In the genomic region with DNA sequence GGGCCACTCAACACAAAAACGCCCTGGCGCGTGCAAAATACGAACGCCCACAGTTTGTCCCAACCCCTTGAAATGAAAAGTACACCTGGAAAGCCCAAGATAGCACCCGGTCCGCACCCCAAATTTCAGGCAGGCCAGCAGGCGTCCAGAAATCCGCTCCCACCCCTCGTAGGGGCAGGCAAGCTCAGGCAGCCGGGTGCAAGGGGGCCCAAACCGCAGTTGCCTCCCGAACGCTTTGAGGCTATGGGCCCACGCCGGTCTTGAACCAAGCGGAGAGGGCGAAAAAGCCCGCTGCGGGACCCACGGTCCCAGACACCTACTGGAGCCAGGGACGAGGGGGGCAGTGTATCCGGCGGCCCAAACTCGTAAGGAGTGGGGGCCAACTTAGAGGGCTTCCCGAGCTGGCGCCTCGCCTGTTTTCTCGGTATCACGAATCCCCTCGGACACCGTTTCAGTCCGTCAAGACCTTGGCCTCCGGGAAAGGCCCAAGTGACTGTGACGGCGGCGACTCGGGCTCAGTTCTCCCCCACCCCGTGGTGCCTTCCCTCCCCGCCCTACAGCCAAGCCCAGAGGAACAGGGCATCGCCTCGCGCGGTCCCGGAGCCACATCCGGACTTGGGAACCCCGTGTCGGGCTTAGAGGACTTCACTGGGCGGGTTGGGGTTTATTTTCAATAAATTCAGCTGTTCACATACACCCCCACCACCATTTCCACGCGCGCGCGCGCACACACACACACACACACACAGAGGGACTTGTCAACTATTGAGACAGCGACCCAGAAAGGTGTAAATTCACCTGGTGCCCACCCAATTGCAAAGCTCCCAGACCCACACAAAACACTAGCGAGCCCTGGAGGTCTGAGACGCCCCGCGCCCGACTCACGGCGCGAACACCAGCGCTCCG, we compare ENCODE assay signal across 8 cellular contexts. TPM values are rescaled to one million over a fixed set of nuclear protein-coding genes. Genes with fewer than 3 reads are reported as not detected.
A peak's percentile ranks its signal among the peaks of the same experiment; 100 is the strongest.
DNase-seq lines count a peak whose midpoint lies in the region; ATAC-seq and TF ChIP-seq lines count a peak whose summit lies in the region.

No MANE protein-coding gene starts in this region.

- ATAC-seq in IMR-90 (ENCODE audit: low read depth) (no peak), GM19397 (IDR thresholded peaks at IDR 0.05; ENCODE audit: unreplicated experiment) (no peak), HG03039 (IDR thresholded peaks at IDR 0.05; ENCODE audit: unreplicated experiment) (no peak)
- ATAC-seq in naive thymus-derived CD8-positive, alpha-beta T cell, result no peak

- peak overlapping the region; percentile 95 for H2AFZ ChIP-seq in IMR-90 (replicated peaks; ENCODE audit: low read length, poor library complexity)

- CTCF ChIA-PET in AG04450 (lab: Charles Lee) (interaction anchor here (1.0 to 2.6 kb wide), 5 partner anchors 7 to 1149 kb away, joined by 3 to 9 read pairs (median 7); no protein-coding TSS in a partner anchor), IMR-90 (lab: Yijun Ruan, JAX) (interaction anchor here (0.5 kb wide), 1 partner anchor 16 kb away, joined by 5 read pairs; no protein-coding TSS in a partner anchor)

- H3K27ac ChIP-seq in AG04450 (ENCODE audit: low read depth, low read length), result no peak overlapping the region
- no peak overlapping the region for H3K27ac ChIP-seq in IMR-90 (ENCODE audit: insufficient read depth, low read length)

- no peaks in the 10 kb centered on the region for H3K9me1 ChIP-seq in IMR-90 (ENCODE audit: insufficient read depth, low read length)

- H3K4me3 Mint-ChIP-seq in dendritic cell treated with granulocyte-macrophage colony-stimulating factor and Interleukin-4, amounts not matched to agents 40 ng/mL and 50 ng/mL, for 4 days, result peak overlapping the region; percentile 74
- H3K4me3 Mint-ChIP-seq in naive thymus-derived CD8-positive, alpha-beta T cell, result peak overlapping the region in 9 of 10 donors; percentile 12 to 71 (median 50)

- no peak overlapping the region for H3K56ac ChIP-seq in IMR-90 (ENCODE audit: extremely low read depth, insufficient read depth, low read length)

- no peak overlapping the region for H3K27ac Mint-ChIP-seq in dendritic cell treated with granulocyte-macrophage colony-stimulating factor and Interleukin-4, amounts not matched to agents 40 ng/mL and 50 ng/mL, for 4 days
- no peak overlapping the region for H3K27ac Mint-ChIP-seq in naive thymus-derived CD8-positive, alpha-beta T cell

- peaks cover 9% of the 10 kb centered on the region for H3K9me3 Mint-ChIP-seq in dendritic cell treated with granulocyte-macrophage colony-stimulating factor and Interleukin-4, amounts not matched to agents 40 ng/mL and 50 ng/mL, for 4 days
- H3K9me3 Mint-ChIP-seq in naive thymus-derived CD8-positive, alpha-beta T cell, result peaks cover 0 to 39% (median 17%) of the 10 kb centered on the region in 9 donors

- no peak overlapping the region for H4K91ac ChIP-seq in IMR-90 (ENCODE audit: insufficient read depth, low read depth, low read length)

- no peak overlapping the region; the same call in 1 of the 2 replicates for H2BK120ac ChIP-seq in IMR-90 (ENCODE audit: low read depth, low read length)

- WGBS in IMR-90 (ENCODE audit: extremely low coverage in 2 of 2, insufficient read length in 1 of 2), 2 experiments, result 7% methylated on average over 6 of the region's 66 CpGs; no CpG with 5 or more reads in 1 of the 2 experiments

- DNase-seq in AG04450 (ENCODE audit: low read depth, low spot score) (no peak), IMR-90 (no peak), NOMO-1 treated with dmso at 0.1 percent for 144 hours (lab: John Stamatoyannopoulos, UW; ENCODE audit: unreplicated experiment) (no peak)
- no peak for DNase-seq in naive thymus-derived CD8-positive, alpha-beta T cell
- no peak for DNase-seq in effector CD4-positive, alpha-beta T cell

- TF ChIP-seq CTCF in AG04450 (IDR thresholded peaks at IDR 0.05; ENCODE audit: low read depth, low read length) (no peak), IMR-90 (conservative IDR thresholded peaks at IDR 0.05; ENCODE audit: low read depth, low read length) (no peak)

- no peak overlapping the region for H3K23ac ChIP-seq in IMR-90 (ENCODE audit: low read depth, low read length)

- peak overlapping the region; percentile 54 for H3K4me2 ChIP-seq in IMR-90 (ENCODE audit: low read depth, low read length)

- H3K9ac ChIP-seq in IMR-90 (ENCODE audit: low read depth, low read length), result no peak overlapping the region

- H3K36me3 ChIP-seq in IMR-90 (ENCODE audit: control insufficient read depth, insufficient read depth, low read length), result no peaks in the 10 kb centered on the region

- H3K4me3 ChIP-seq in AG04450 (ENCODE audit: low read depth, low read length), result peak overlapping the region; percentile 61
- H3K4me3 ChIP-seq in IMR-90 (ENCODE audit: insufficient read depth, low read depth, low read length), result peak overlapping the region; percentile 28

- no peak for TF ChIP-seq POLR2A in IMR-90 (IDR thresholded peaks at IDR 0.05; ENCODE audit: low read depth, low read length)

- no peak overlapping the region for H4K5ac ChIP-seq in IMR-90 (ENCODE audit: low read depth, low read length)

- intact Hi-C loops in IMR-90 (cut with micrococcal nuclease), result no loop called here
- intact Hi-C loops in dendritic cell treated with granulocyte-macrophage colony-stimulating factor and Interleukin-4, amounts not matched to agents 40 ng/mL and 50 ng/mL, for 4 days (cut with micrococcal nuclease), result no loop called here

- H3K4me1 ChIP-seq in IMR-90 (ENCODE audit: control insufficient read depth, insufficient read depth, low read length), result no peaks in the 10 kb centered on the region

- no peak overlapping the region for H2BK20ac ChIP-seq in IMR-90 (ENCODE audit: low read depth, low read length)

- H3K79me1 ChIP-seq in IMR-90 (ENCODE audit: low read depth in 1 of 2, low read length in 2 of 2), result no peaks in the 10 kb centered on the region

- no peak overlapping the region for H2AK5ac ChIP-seq in IMR-90 (ENCODE audit: low read depth, low read length)

- H3K27me3 ChIP-seq in AG04450 (ENCODE audit: control insufficient read depth, insufficient read depth, low read length), result peaks cover 71% of the 10 kb centered on the region
- H3K27me3 ChIP-seq in IMR-90 (ENCODE audit: control insufficient read depth, insufficient read depth, low read length), result peaks cover 49% of the 10 kb centered on the region

- dilution Hi-C loops in IMR-90 (cut with HindIII; ENCODE audit: low sequenced_read_pairs, unreplicated experiment), result no loop called here

- peaks cover 9% of the 10 kb centered on the region; the same call in 1 of the 2 replicates for H3K9me3 ChIP-seq in AG04450 (ENCODE audit: control insufficient read depth, insufficient read depth, low read length)
- no peaks in the 10 kb centered on the region for H3K9me3 ChIP-seq in IMR-90 (ENCODE audit: control insufficient read depth, insufficient read depth, low read length)

- H3K27me3 Mint-ChIP-seq in dendritic cell treated with granulocyte-macrophage colony-stimulating factor and Interleukin-4, amounts not matched to agents 40 ng/mL and 50 ng/mL, for 4 days, result peaks cover 85% of the 10 kb centered on the region
- peaks cover 47 to 82% (median 65%) of the 10 kb centered on the region in 5 donors for H3K27me3 Mint-ChIP-seq in naive thymus-derived CD8-positive, alpha-beta T cell

- no peak overlapping the region for H3K4ac ChIP-seq in IMR-90 (ENCODE audit: low read depth, low read length)

- peak overlapping the region in 1 of 2 experiments; percentile 60; a peak in 1 of 4 replicates for H4K8ac ChIP-seq in IMR-90 (ENCODE audit: low read depth in 2 of 2, low read length in 2 of 2)

- H4K20me1 ChIP-seq in IMR-90 (ENCODE audit: insufficient read depth, low read length), result no peaks in the 10 kb centered on the region; the same call in 1 of the 2 replicates

- no peak for TF ChIP-seq RAD21 in IMR-90 (IDR thresholded peaks at IDR 0.05; ENCODE audit: low read length)

- H3K18ac ChIP-seq in IMR-90 (ENCODE audit: low read depth, low read length), result no peak overlapping the region

- in situ Hi-C loops in IMR-90 (cut with MboI; ENCODE audit: low sequenced_read_pairs), result no loop called here

- H2AK9ac ChIP-seq in IMR-90 (replicated peaks; ENCODE audit: low read depth, low read length, poor library complexity), result peak overlapping the region; percentile 73

- no peak overlapping the region for H2BK15ac ChIP-seq in IMR-90 (ENCODE audit: low read depth, low read length)

- BruUV-seq in IMR-90 (replicated peaks; lab: Mats Ljungman, UMichigan), result no TSS peak

- H3K4me1 Mint-ChIP-seq in dendritic cell treated with granulocyte-macrophage colony-stimulating factor and Interleukin-4, amounts not matched to agents 40 ng/mL and 50 ng/mL, for 4 days (ENCODE audit: low read depth), result peaks cover 55% of the 10 kb centered on the region
- H3K4me1 Mint-ChIP-seq in naive thymus-derived CD8-positive, alpha-beta T cell, result peaks cover 16 to 33% (median 27%) of the 10 kb centered on the region in 4 donors

- POLR2A ChIA-PET in AG04450 (lab: Yijun Ruan, JAX), result no interaction called here
- POLR2A ChIA-PET in IMR-90 (lab: Charles Lee; ENCODE audit: unreplicated experiment), result no interaction called here
- POLR2A ChIA-PET in naive thymus-derived CD8-positive, alpha-beta T cell (lab: Charles Lee), result no interaction called here

- H3K36me3 Mint-ChIP-seq in dendritic cell treated with granulocyte-macrophage colony-stimulating factor and Interleukin-4, amounts not matched to agents 40 ng/mL and 50 ng/mL, for 4 days (ENCODE audit: low read depth), result peaks cover 8% of the 10 kb centered on the region
- peaks cover 5 to 29% (median 14%) of the 10 kb centered on the region in 3 donors for H3K36me3 Mint-ChIP-seq in naive thymus-derived CD8-positive, alpha-beta T cell

- H2BK5ac ChIP-seq in IMR-90 (ENCODE audit: low read depth, low read length, poor library complexity, severe bottlenecking), result no peak overlapping the region

- H3K14ac ChIP-seq in IMR-90 (replicated peaks; ENCODE audit: low read depth, low read length), result no peak overlapping the region

TF ChIP-seq in IMR-90, 13 proteins besides CTCF, POLR2A, EP300 and RAD21 (continues in another document):
- TF ChIP-seq RCOR1 (IDR thresholded peaks at IDR 0.05; ENCODE audit: insufficient replicate concordance, low read length) (no peak), FOS (IDR thresholded peaks at IDR 0.05; ENCODE audit: low read depth, low read length) (no peak), NFE2L2 (IDR thresholded peaks at IDR 0.05; ENCODE audit: low read depth, low read length) (no peak), CHD1 (IDR thresholded peaks at IDR 0.05; ENCODE audit: low read depth, low read length) (no peak)

RNA-seq across cellular contexts. Expression of gene SATB2, which starts 6.2 kb away (rescaled TPM):
- polyA plus RNA-seq in AG04450 (2011; rRNA removed), result 5.0 and 5.3 TPM in 2 replicates
- polyA minus RNA-seq in AG04450 (2011; rRNA and poly(A)+ RNA removed), result 23.8 and 27.1 TPM in 2 replicates
- 8.4 and 9.2 TPM in 2 replicates for total RNA-seq in IMR-90 (2012; rRNA removed)
- 6.2 and 7.4 TPM in 2 replicates for polyA plus RNA-seq in IMR-90 (2012; rRNA removed)
- polyA plus RNA-seq in IMR-90 (2012; cell fraction: cytosol; rRNA removed), result 3.4 and 3.9 TPM in 2 replicates
- 20.7 and 32.9 TPM in 2 replicates for polyA plus RNA-seq in IMR-90 (2012; cell fraction: nucleus; rRNA removed; ENCODE audit: low replicate concordance)
- total RNA-seq in naive thymus-derived CD8-positive, alpha-beta T cell, result under 1 TPM; 0.49 to 0.74 TPM
- polyA plus RNA-seq in naive thymus-derived CD8-positive, alpha-beta T cell, result under 1 TPM in 2 of 3 donors, not detected in 1; 0.02 to 0.43 TPM
